15 cellular contexts compared by ENCODE assay signal in genomic region chr2:174777334-174777733, GRCh38. TPM values are rescaled to one million over a fixed set of nuclear protein-coding genes. Genes with fewer than 3 reads are reported as not detected.
DNase-seq lines count a peak whose midpoint lies in the region; ATAC-seq and TF ChIP-seq lines count a peak whose summit lies in the region.
"Had no signal": no experiment of that assay in that cellular context is flagged by ENCODE, and none has a peak within 500 bp of the region (broad histone marks: within the 10 kb centered on the region; RNA-seq: fewer than 3 reads in every experiment).

No MANE protein-coding gene starts in this region.

- no peak overlapping the region for H2BK15ac ChIP-seq in mesendoderm (replicated peaks; ENCODE audit: low read depth)

- peak overlapping the region; percentile 79 to 89 for H3K27ac ChIP-seq in breast epithelium
- no peak overlapping the region for H3K27ac ChIP-seq in mesendoderm (ENCODE audit: low read depth, low read length)
- H3K27ac ChIP-seq in upper lobe of right lung, result peak overlapping the region; percentile 4
- H3K27ac ChIP-seq: foreskin keratinocyte had no signal

- no peaks in the 10 kb centered on the region for H3K27me3 ChIP-seq in breast epithelium
- H3K27me3 ChIP-seq in mesendoderm (ENCODE audit: insufficient read depth, low read length, poor library complexity), result no peaks in the 10 kb centered on the region
- H3K27me3 ChIP-seq in upper lobe of right lung, result no peaks in the 10 kb centered on the region
- H3K27me3 ChIP-seq: foreskin keratinocyte had no signal

- H2BK120ac ChIP-seq in mesendoderm (ENCODE audit: low read depth, low read length), result peak overlapping the region; percentile 1

- peak overlapping the region; percentile 35 for H3K56ac ChIP-seq in mesendoderm (ENCODE audit: low read length)

- H3K23ac ChIP-seq in mesendoderm (ENCODE audit: low read length), result no peak overlapping the region

- H4K5ac ChIP-seq in mesendoderm (ENCODE audit: low read length), result no peak overlapping the region

- no peaks in the 10 kb centered on the region for H3K36me3 Mint-ChIP-seq in MCF 10A (ENCODE audit: insufficient read depth, unreplicated experiment)
- H3K36me3 Mint-ChIP-seq in activated naive CD8-positive, alpha-beta T cell treated with anti-CD3 and anti-CD28 coated beads for 36 hours, result no peaks in the 10 kb centered on the region

- H3K4me1 Mint-ChIP-seq in MCF 10A (ENCODE audit: insufficient read depth, unreplicated experiment), result peaks cover 18% of the 10 kb centered on the region
- H3K4me1 Mint-ChIP-seq in activated naive CD8-positive, alpha-beta T cell treated with anti-CD3 and anti-CD28 coated beads for 36 hours, result peaks cover 67% of the 10 kb centered on the region

- H3K9me3 ChIP-seq in breast epithelium, result no peaks in the 10 kb centered on the region
- H3K9me3 ChIP-seq in upper lobe of right lung, result no peaks in the 10 kb centered on the region

- no peak for TF ChIP-seq POLR2A in breast epithelium (IDR thresholded peaks at IDR 0.05)

- no peak overlapping the region for H3K9ac ChIP-seq in mesendoderm (ENCODE audit: low read length)

- no peaks in the 10 kb centered on the region for H3K27me3 Mint-ChIP-seq in MCF 10A (ENCODE audit: insufficient read depth, unreplicated experiment)
- H3K27me3 Mint-ChIP-seq in activated naive CD8-positive, alpha-beta T cell treated with anti-CD3 and anti-CD28 coated beads for 36 hours, result no peaks in the 10 kb centered on the region

- H3K27ac Mint-ChIP-seq in MCF 10A (ENCODE audit: low read depth, unreplicated experiment), result no peak overlapping the region
- peak overlapping the region; percentile 93 for H3K27ac Mint-ChIP-seq in activated naive CD8-positive, alpha-beta T cell treated with anti-CD3 and anti-CD28 coated beads for 36 hours

- ATAC-seq in upper lobe of right lung (no peak), GM18867 (IDR thresholded peaks at IDR 0.05; ENCODE audit: unreplicated experiment) (no peak)
- ATAC-seq: foreskin keratinocyte had no signal

- TF ChIP-seq CTCF in breast epithelium (IDR thresholded peaks at IDR 0.05) (no peak), MCF 10A (IDR thresholded peaks at IDR 0.05; ENCODE audit: unreplicated experiment) (no peak), upper lobe of right lung (IDR thresholded peaks at IDR 0.05) (no peak)

- CTCF ChIA-PET in MCF 10A (lab: Yijun Ruan, JAX), result interaction anchor here (1.5 kb wide), 1 partner anchor 208 kb away, joined by 8 read pairs; no protein-coding TSS in a partner anchor

- no peak overlapping the region for H3K4me2 ChIP-seq in mesendoderm (ENCODE audit: low read length)

- DNase-seq in breast epithelium (ENCODE audit: low spot score in 2 of 2) (no peak), MCF 10A (ENCODE audit: unreplicated experiment) (no peak), mesendoderm (no peak), upper lobe of right lung (no peak), cerebellum (ENCODE audit: low spot score) (no peak), KBM-7 (no peak)
- no peak for DNase-seq in activated naive CD8-positive, alpha-beta T cell treated with anti-CD3 and anti-CD28 coated beads for 36 hours
- DNase-seq: activated CD8-positive, alpha-beta memory T cell treated with anti-CD3 and anti-CD28 coated beads for 24 hours; aorta; foreskin keratinocyte; NCI-H1930; NCI-H69; stimulated activated CD4-positive, alpha-beta T cell treated with anti-CD3 and anti-CD28 coated beads, Interleukin-1b, Interleukin-23, amount 100 ng/mL, for 48 hours; stimulated activated CD8-positive, alpha-beta memory T cell treated with anti-CD3 and anti-CD28 coated beads, Interleukin-4, amount 100 ng/mL, for 48 hours had no signal

- H2AK5ac ChIP-seq in mesendoderm (ENCODE audit: low read length), result no peak overlapping the region

- no TSS peak for BruUV-seq in MCF 10A (replicated peaks; lab: Mats Ljungman, UMichigan)

- H3K4me3 Mint-ChIP-seq in MCF 10A (ENCODE audit: unreplicated experiment), result no peak overlapping the region
- H3K4me3 Mint-ChIP-seq in activated naive CD8-positive, alpha-beta T cell treated with anti-CD3 and anti-CD28 coated beads for 36 hours, result no peak overlapping the region

- no peak overlapping the region for H3K4ac ChIP-seq in mesendoderm (ENCODE audit: low read depth, low read length)

- H3K4me3 ChIP-seq in breast epithelium (no peak overlapping the region), mesendoderm (ENCODE audit: low read length) (no peak overlapping the region), upper lobe of right lung (no peak overlapping the region)

- no peak overlapping the region for H4K8ac ChIP-seq in mesendoderm (ENCODE audit: low read depth, low read length)

- in situ Hi-C loops in KBM-7 (cut with MboI; ENCODE audit: low pct_unique_long_range_greater_than_20kb, low sequenced_read_pairs), result no loop called here

- H3K79me1 ChIP-seq in mesendoderm (ENCODE audit: low read length), result no peaks in the 10 kb centered on the region

- POLR2A ChIA-PET in MCF 10A (lab: Yijun Ruan, JAX), result interaction anchor here (1.1 kb wide), 1 partner anchor 49 kb away, joined by 3 read pairs; no protein-coding TSS in a partner anchor

- intact Hi-C loops in breast epithelium (cut with DNase I; ENCODE audit: low total_unique reads) (no loop called here), MCF 10A (cut with micrococcal nuclease) (no loop called here), upper lobe of right lung (cut with DNase I) (loop anchor here (10.0 kb wide), 1 partner anchor 207 kb away; no protein-coding TSS in a partner anchor)

- H3K36me3 ChIP-seq in breast epithelium (no peaks in the 10 kb centered on the region), mesendoderm (ENCODE audit: control insufficient read depth, insufficient read depth, low read length) (no peaks in the 10 kb centered on the region), upper lobe of right lung (no peaks in the 10 kb centered on the region)

- H3K79me2 ChIP-seq in mesendoderm (ENCODE audit: control insufficient read depth, insufficient read depth, low read length), result no peaks in the 10 kb centered on the region

- no peaks in the 10 kb centered on the region for H3K9me3 Mint-ChIP-seq in MCF 10A (ENCODE audit: unreplicated experiment)
- H3K9me3 Mint-ChIP-seq in activated naive CD8-positive, alpha-beta T cell treated with anti-CD3 and anti-CD28 coated beads for 36 hours, result no peaks in the 10 kb centered on the region

- H3K4me1 ChIP-seq in breast epithelium, result no peaks in the 10 kb centered on the region
- H3K4me1 ChIP-seq in mesendoderm (ENCODE audit: control insufficient read depth, low read depth, low read length), result peaks cover 26% of the 10 kb centered on the region
- peaks cover 9% of the 10 kb centered on the region for H3K4me1 ChIP-seq in upper lobe of right lung

- H3K18ac ChIP-seq in mesendoderm (ENCODE audit: low read length), result no peak overlapping the region

- H2BK5ac ChIP-seq in mesendoderm (ENCODE audit: low read length), result peak overlapping the region; percentile 9

- WGBS in mesendoderm (ENCODE audit: extremely low coverage, insufficient coverage, low lambda C conversion rate), result no CpG with 5 or more reads among the region's 2 CpGs

RNA-seq across cellular contexts. Expression of gene CHRNA1, which starts 13.1 kb away (rescaled TPM):
- 1 to 10 TPM in 1 of 3 donors, not detected in 2; 8.2 TPM for total RNA-seq in breast epithelium
- total RNA-seq in MCF 10A (2022), result not detected in 2 replicates
- total RNA-seq in activated naive CD8-positive, alpha-beta T cell treated with anti-CD3 and anti-CD28 coated beads for 36 hours, result not detected
- polyA plus RNA-seq in mesendoderm (2013, experiment 1 of 2), result 5.7 TPM
- 5.2 TPM for polyA plus RNA-seq in mesendoderm (2013, experiment 2 of 2)
- 0.52 TPM for total RNA-seq in upper lobe of right lung
- not detected for total RNA-seq in cerebellum
- total RNA-seq: aorta, foreskin keratinocyte had no signal
- polyA plus RNA-seq: foreskin keratinocyte had no signal
